9 cellular contexts compared by ENCODE assay signal in genomic region chr5:176540956-176541337, GRCh38. TPM values are rescaled to one million over a fixed set of nuclear protein-coding genes. Genes with fewer than 3 reads are reported as not detected.
DNase-seq lines count a peak whose midpoint lies in the region; ATAC-seq and TF ChIP-seq lines count a peak whose summit lies in the region.
"Had no signal": no experiment of that assay in that cellular context is flagged by ENCODE, and none has a peak within 500 bp of the region (broad histone marks: within the 10 kb centered on the region; RNA-seq: fewer than 3 reads in every experiment).

No MANE protein-coding gene starts in this region.

- H3K27ac Mint-ChIP-seq in activated T-helper 1 cell treated with anti-CD3 and anti-CD28 coated beads, Interleukin-12 subunit alpha, Interleukin-12 subunit beta, Interleukin-2, Interleukin-4 antibody, amounts not matched to agents 30 ng/mL and 10 ng/mL and 1 ng/mL, durations not matched to agents 14 hours and 24 hours and 36 hours = peak overlapping the region; percentile 94

- H3K27me3 ChIP-seq in left lung (no peaks in the 10 kb centered on the region), thymus (ENCODE audit: control insufficient read depth, insufficient read depth) (no peaks in the 10 kb centered on the region)

- no peaks in the 10 kb centered on the region for H3K27me3 Mint-ChIP-seq in activated T-helper 1 cell treated with anti-CD3 and anti-CD28 coated beads, Interleukin-12 subunit alpha, Interleukin-12 subunit beta, Interleukin-2, Interleukin-4 antibody, amounts not matched to agents 30 ng/mL and 10 ng/mL and 1 ng/mL, durations not matched to agents 14 hours and 24 hours and 36 hours (ENCODE audit: insufficient read depth)

- peaks cover 55% of the 10 kb centered on the region for H3K4me1 Mint-ChIP-seq in activated T-helper 1 cell treated with anti-CD3 and anti-CD28 coated beads, Interleukin-12 subunit alpha, Interleukin-12 subunit beta, Interleukin-2, Interleukin-4 antibody, amounts not matched to agents 30 ng/mL and 10 ng/mL and 1 ng/mL, durations not matched to agents 14 hours and 24 hours and 36 hours (ENCODE audit: low read depth)

- 28% methylated on average over 8 of the region's 8 CpGs for WGBS in thymus

- intact Hi-C loops in activated T-helper 1 cell treated with anti-CD3 and anti-CD28 coated beads, Interleukin-12 subunit alpha, Interleukin-12 subunit beta, Interleukin-2, Interleukin-4 antibody, amounts not matched to agents 30 ng/mL and 10 ng/mL and 1 ng/mL, durations not matched to agents 14 hours and 24 hours and 36 hours (cut with micrococcal nuclease) = loop anchor here (5.0 kb wide), 1 partner anchor 1024 kb away; no protein-coding TSS in a partner anchor
- intact Hi-C loops in left lung (cut with DNase I) = no loop called here

- no peak for TF ChIP-seq CTCF in left lung (IDR thresholded peaks at IDR 0.05)

- ATAC-seq in left lung (no peak), GM19467 (IDR thresholded peaks at IDR 0.05; ENCODE audit: unreplicated experiment) (no peak)

- H3K27ac ChIP-seq in left lung = peak overlapping the region; percentile 58 to 94
- H3K27ac ChIP-seq in thymus (ENCODE audit: low read depth) = peak overlapping the region; percentile 94

- peak overlapping the region; percentile 84 for H3K4me3 Mint-ChIP-seq in activated T-helper 1 cell treated with anti-CD3 and anti-CD28 coated beads, Interleukin-12 subunit alpha, Interleukin-12 subunit beta, Interleukin-2, Interleukin-4 antibody, amounts not matched to agents 30 ng/mL and 10 ng/mL and 1 ng/mL, durations not matched to agents 14 hours and 24 hours and 36 hours

- H3K36me3 ChIP-seq in left lung = no peaks in the 10 kb centered on the region
- H3K36me3 ChIP-seq in thymus (ENCODE audit: control insufficient read depth, insufficient read depth) = no peaks in the 10 kb centered on the region

- no peaks in the 10 kb centered on the region for H3K9me3 Mint-ChIP-seq in activated T-helper 1 cell treated with anti-CD3 and anti-CD28 coated beads, Interleukin-12 subunit alpha, Interleukin-12 subunit beta, Interleukin-2, Interleukin-4 antibody, amounts not matched to agents 30 ng/mL and 10 ng/mL and 1 ng/mL, durations not matched to agents 14 hours and 24 hours and 36 hours

- peaks cover 22 to 64% of the 10 kb centered on the region in 2 donors for H3K4me1 ChIP-seq in left lung
- peaks cover 32% of the 10 kb centered on the region for H3K4me1 ChIP-seq in thymus (ENCODE audit: control insufficient read depth, insufficient read depth, low read length)

- no peaks in the 10 kb centered on the region for H3K36me3 Mint-ChIP-seq in activated T-helper 1 cell treated with anti-CD3 and anti-CD28 coated beads, Interleukin-12 subunit alpha, Interleukin-12 subunit beta, Interleukin-2, Interleukin-4 antibody, amounts not matched to agents 30 ng/mL and 10 ng/mL and 1 ng/mL, durations not matched to agents 14 hours and 24 hours and 36 hours (ENCODE audit: low read depth)

- H3K9me3 ChIP-seq in left lung (no peaks in the 10 kb centered on the region), thymus (ENCODE audit: control insufficient read depth) (no peaks in the 10 kb centered on the region)

- peak; percentile 10 for DNase-seq in activated effector memory CD4-positive, alpha-beta T cell treated with Interleukin-2 at 50 U/mL for 16 hours
- DNase-seq in activated effector memory CD4-positive, alpha-beta T cell treated with anti-CD3 and anti-CD28 coated beads, Interleukin-2, amount 50 U/mL, for 16 hours = no peak
- DNase-seq in activated T-helper 1 cell treated with anti-CD3 and anti-CD28 coated beads, Interleukin-12 subunit alpha, Interleukin-12 subunit beta, Interleukin-2, Interleukin-4 antibody, amounts not matched to agents 30 ng/mL and 10 ng/mL and 1 ng/mL, durations not matched to agents 14 hours and 24 hours and 36 hours (ENCODE audit: low spot score) = no peak
- DNase-seq in left lung = no peak
- no peak for DNase-seq in NCI-H187 treated with DMSO at 0.1 percent for 48 hours (lab: John Stamatoyannopoulos, UW)
- no peak for DNase-seq in globus pallidus (ENCODE audit: low spot score)
- DNase-seq: NCI-H1092 had no signal

- H3K4me3 ChIP-seq in left lung (no peak overlapping the region), thymus (ENCODE audit: low read length) (no peak overlapping the region)

RNA-seq across cellular contexts. Expression of gene RNF44, which starts 3.7 kb away (rescaled TPM):
- 78.0 and 80.3 TPM in 2 replicates for total RNA-seq in activated T-helper 1 cell treated with anti-CD3 and anti-CD28 coated beads, Interleukin-12 subunit alpha, Interleukin-12 subunit beta, Interleukin-2, Interleukin-4 antibody, amounts not matched to agents 30 ng/mL and 10 ng/mL and 1 ng/mL, durations not matched to agents 14 hours and 24 hours and 36 hours
- total RNA-seq in left lung = 10 to 100 TPM; 37.6 to 42.2 TPM
- polyA plus RNA-seq in thymus = 54.8 TPM

RNA-seq across cellular contexts. Expression of gene CDHR2, which starts 8.2 kb away (rescaled TPM):
- total RNA-seq in activated T-helper 1 cell treated with anti-CD3 and anti-CD28 coated beads, Interleukin-12 subunit alpha, Interleukin-12 subunit beta, Interleukin-2, Interleukin-4 antibody, amounts not matched to agents 30 ng/mL and 10 ng/mL and 1 ng/mL, durations not matched to agents 14 hours and 24 hours and 36 hours = 0.08 and 0.42 TPM in 2 replicates
- total RNA-seq in left lung = under 1 TPM in 1 of 2 donors, not detected in 1; 0.26 TPM
- 0.07 TPM for polyA plus RNA-seq in thymus
